In the genomic region with DNA sequence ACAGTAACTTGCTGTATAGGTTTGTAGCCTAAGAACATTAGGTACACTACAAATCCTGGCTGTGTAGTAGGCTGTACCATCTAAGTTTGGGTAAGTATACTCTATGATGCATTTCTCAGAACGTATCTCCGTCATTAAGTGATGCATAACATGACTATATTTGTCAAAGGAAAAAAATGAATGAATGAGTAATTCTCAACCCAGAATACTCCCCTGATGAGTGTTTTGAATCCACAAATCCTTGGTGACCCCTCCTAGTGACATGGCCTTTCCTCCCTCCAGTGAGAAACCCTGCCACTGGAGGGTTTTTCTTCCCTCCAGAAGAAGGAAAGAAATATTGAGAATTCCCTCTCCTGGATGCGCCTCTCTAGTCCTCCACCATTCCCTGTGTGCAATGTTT, we compare ENCODE assay signal across 1 cellular context.
TF ChIP-seq lines count a peak whose summit lies in the region.

No MANE protein-coding gene starts in this region.

TF ChIP-seq in H1, 55 proteins besides CTCF, POLR2A, EP300 and RAD21 (continued from another document):
- TF ChIP-seq ZNF274 (IDR thresholded peaks at IDR 0.05; ENCODE audit: borderline replicate concordance, extremely low read depth, low read length) (no peak), FOSL1 (IDR thresholded peaks at IDR 0.05; ENCODE audit: insufficient read depth, low read depth, low read length) (no peak), SIN3A (conservative IDR thresholded peaks at IDR 0.05 in 1 of 2, IDR thresholded peaks at IDR 0.05 in 1 of 2; ENCODE audit: low read depth in 1 of 2, low read length in 2 of 2) (no peak), CBX5 (IDR thresholded peaks at IDR 0.05; ENCODE audit: low read depth, low read length) (no peak), CTBP2 (IDR thresholded peaks at IDR 0.05; ENCODE audit: borderline replicate concordance, insufficient read depth, insufficient read length, low read length) (no peak), GABPA (IDR thresholded peaks at IDR 0.05; ENCODE audit: borderline replicate concordance, insufficient read depth, low read length) (no peak), KDM4A (IDR thresholded peaks at IDR 0.05; ENCODE audit: low read depth, low read length, severe bottlenecking) (no peak)
- TF ChIP-seq, protein P1, sequence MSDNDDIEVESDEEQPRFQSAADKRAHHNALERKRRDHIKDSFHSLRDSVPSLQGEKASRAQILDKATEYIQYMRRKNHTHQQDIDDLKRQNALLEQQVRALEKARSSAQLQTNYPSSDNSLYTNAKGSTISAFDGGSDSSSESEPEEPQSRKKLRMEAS (IDR thresholded peaks at IDR 0.05) = no peak
TF ChIP-seq in H1: peak in this region for 0.
